In the genomic region with DNA sequence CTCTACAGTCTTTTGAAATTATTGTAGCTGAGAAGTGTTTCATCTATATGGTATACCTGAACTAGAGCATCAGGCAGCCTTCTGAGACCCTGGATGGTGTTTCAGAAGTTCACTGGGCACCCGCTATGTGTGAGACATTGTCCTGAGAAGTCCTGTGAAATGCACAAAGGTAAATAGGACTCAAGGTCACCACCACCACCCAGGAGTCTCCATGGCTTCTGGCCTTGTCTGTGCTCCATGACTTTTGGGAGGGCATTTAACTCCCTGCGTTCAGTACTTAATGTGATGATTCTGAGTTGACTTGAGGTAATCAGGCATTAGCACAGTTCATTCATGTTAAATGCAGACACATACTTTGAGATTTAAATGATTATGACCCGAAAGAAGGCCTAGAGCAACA, we compare ENCODE assay signal across 8 cellular contexts.
A peak's percentile ranks its signal among the peaks of the same experiment; 100 is the strongest.
DNase-seq lines count a peak whose midpoint lies in the region; ATAC-seq and TF ChIP-seq lines count a peak whose summit lies in the region.

No MANE protein-coding gene starts in this region.

- peak overlapping the region; percentile 98 for H3K4me3 Mint-ChIP-seq in activated naive CD8-positive, alpha-beta T cell
- H3K4me3 Mint-ChIP-seq in stimulated activated naive B cell treated with anti-CD40 and anti-IgM and Interleukin-4, amounts not matched to agents 10 μg/mL and 1 μg/mL and 100 μg/mL, for 72 hours, result peak overlapping the region; percentile 92

- DNase-seq in HL-60 (ENCODE audit: low read depth in 1 of 2, low spot score in 1 of 2), result no peak
- no peak for DNase-seq in stimulated activated naive B cell treated with anti-CD40 and anti-IgM and Interleukin-4, amounts not matched to agents 10 μg/mL and 1 μg/mL and 100 μg/mL, for 72 hours
- no peak for DNase-seq in NCI-H1105 treated with DMSO at 0.1 percent for 48 hours (lab: John Stamatoyannopoulos, UW)
- no peak for DNase-seq in islet precursor cell
- no peak for DNase-seq in COLO668 (lab: John Stamatoyannopoulos, UW; ENCODE audit: unreplicated experiment)

- no peaks in the 10 kb centered on the region for H3K9me3 ChIP-seq in iPS-18c (ENCODE audit: control insufficient read depth, insufficient read depth, low read length)

- TF ChIP-seq CTCF in HL-60 (IDR thresholded peaks at IDR 0.05; ENCODE audit: insufficient read depth, low read length), result no peak

- H3K4me3 ChIP-seq in HL-60 (replicated peaks; ENCODE audit: insufficient read depth, low read length) (peak overlapping the region; percentile 66), iPS-18c (ENCODE audit: insufficient read depth, low read depth, low read length) (peak overlapping the region; percentile 80; the same call in 1 of the 2 replicates)

- H3K27me3 Mint-ChIP-seq in activated naive CD8-positive, alpha-beta T cell, result no peaks in the 10 kb centered on the region
- H3K27me3 Mint-ChIP-seq in stimulated activated naive B cell treated with anti-CD40 and anti-IgM and Interleukin-4, amounts not matched to agents 10 μg/mL and 1 μg/mL and 100 μg/mL, for 72 hours, result peaks cover 10 to 14% of the 10 kb centered on the region in 2 donors

- H3K27me3 ChIP-seq in HL-60 (ENCODE audit: insufficient read depth, poor library complexity, severe bottlenecking), result no peaks in the 10 kb centered on the region

- no peak for ATAC-seq in stimulated activated naive B cell treated with anti-CD40 and anti-IgM and Interleukin-4, amounts not matched to agents 10 μg/mL and 1 μg/mL and 100 μg/mL, for 72 hours (replicated peaks)
- ATAC-seq in HG03469 (IDR thresholded peaks at IDR 0.05; ENCODE audit: unreplicated experiment), result no peak

- H3K9me3 Mint-ChIP-seq in activated naive CD8-positive, alpha-beta T cell (ENCODE audit: low read depth), result no peaks in the 10 kb centered on the region
- no peaks in the 10 kb centered on the region for H3K9me3 Mint-ChIP-seq in stimulated activated naive B cell treated with anti-CD40 and anti-IgM and Interleukin-4, amounts not matched to agents 10 μg/mL and 1 μg/mL and 100 μg/mL, for 72 hours

- H3K4me1 Mint-ChIP-seq in activated naive CD8-positive, alpha-beta T cell (ENCODE audit: low read depth), result peaks cover 37% of the 10 kb centered on the region
- H3K4me1 Mint-ChIP-seq in stimulated activated naive B cell treated with anti-CD40 and anti-IgM and Interleukin-4, amounts not matched to agents 10 μg/mL and 1 μg/mL and 100 μg/mL, for 72 hours, result peaks cover 19 to 38% of the 10 kb centered on the region in 2 donors

- H3K27ac ChIP-seq in HL-60 (replicated peaks), result peak overlapping the region; percentile 34; the same call in 1 of the 2 replicates

- no peaks in the 10 kb centered on the region for H3K36me3 Mint-ChIP-seq in activated naive CD8-positive, alpha-beta T cell
- H3K36me3 Mint-ChIP-seq in stimulated activated naive B cell treated with anti-CD40 and anti-IgM and Interleukin-4, amounts not matched to agents 10 μg/mL and 1 μg/mL and 100 μg/mL, for 72 hours, result peaks cover 2 to 17% of the 10 kb centered on the region in 2 donors

- peak overlapping the region; percentile 88 for H3K27ac Mint-ChIP-seq in activated naive CD8-positive, alpha-beta T cell
- peak overlapping the region; percentile 76 for H3K27ac Mint-ChIP-seq in stimulated activated naive B cell treated with anti-CD40 and anti-IgM and Interleukin-4, amounts not matched to agents 10 μg/mL and 1 μg/mL and 100 μg/mL, for 72 hours
